20 cellular contexts compared by ENCODE assay signal in genomic region chr3:153577059-153577736, GRCh38.
"Had no signal": no experiment of that assay in that cellular context is flagged by ENCODE, and none has a peak within 500 bp of the region (broad histone marks: within the 10 kb centered on the region; RNA-seq: fewer than 3 reads in every experiment).

No MANE protein-coding gene starts in this region.

- H3K4me3 ChIP-seq: body of pancreas, gastroesophageal sphincter, sigmoid colon, smooth muscle cell, upper lobe of left lung had no signal

- ATAC-seq: body of pancreas; gastroesophageal sphincter; left ventricle myocardium superior; natural killer cell; stimulated activated naive B cell treated with anti-CD40 and anti-IgM and Interleukin-4, amounts not matched to agents 10 μg/mL and 1 μg/mL and 100 μg/mL, for 72 hours; T-helper 17 cell had no signal

- H3K4me2 ChIP-seq: smooth muscle cell had no signal

- H3K4me1 ChIP-seq: body of pancreas, gastroesophageal sphincter, sigmoid colon, upper lobe of left lung had no signal

- H3K9me3 Mint-ChIP-seq: activated B cell treated with CpG ODN at 0.5 μM for 24 hours; activated CD4-positive, alpha-beta memory T cell treated with anti-CD3 and anti-CD28 coated beads, Interleukin-2, amount 10 ng/mL, durations not matched to agents 7 days and 5 days; activated naive CD4-positive, alpha-beta T cell treated with anti-CD3 and anti-CD28 coated beads for 36 hours; natural killer cell; stimulated activated naive B cell treated with anti-CD40 and anti-IgM and Interleukin-4, amounts not matched to agents 10 μg/mL and 1 μg/mL and 100 μg/mL, for 72 hours had no signal

- H3K36me3 Mint-ChIP-seq: natural killer cell; stimulated activated naive B cell treated with anti-CD40 and anti-IgM and Interleukin-4, amounts not matched to agents 10 μg/mL and 1 μg/mL and 100 μg/mL, for 72 hours had no signal

- H3K27ac Mint-ChIP-seq: activated B cell treated with CpG ODN at 0.5 μM for 24 hours; activated CD4-positive, alpha-beta memory T cell treated with anti-CD3 and anti-CD28 coated beads, Interleukin-2, amount 10 ng/mL, durations not matched to agents 7 days and 5 days; activated naive CD4-positive, alpha-beta T cell treated with anti-CD3 and anti-CD28 coated beads for 36 hours; natural killer cell; stimulated activated naive B cell treated with anti-CD40 and anti-IgM and Interleukin-4, amounts not matched to agents 10 μg/mL and 1 μg/mL and 100 μg/mL, for 72 hours; T-helper 17 cell had no signal

- H3K27me3 ChIP-seq: body of pancreas, gastroesophageal sphincter, sigmoid colon, upper lobe of left lung had no signal

- DNase-seq: activated B cell treated with CpG ODN at 0.5 μM for 24 hours; activated CD4-positive, alpha-beta memory T cell treated with anti-CD3 and anti-CD28 coated beads, Interleukin-2, amount 10 ng/mL, durations not matched to agents 7 days and 5 days; activated CD4-positive, alpha-beta T cell treated with anti-CD3 and anti-CD28 coated beads for 48 hours; activated effector memory CD4-positive, alpha-beta T cell treated with Interleukin-2 at 50 U/mL for 16 hours; activated naive CD4-positive, alpha-beta T cell treated with anti-CD3 and anti-CD28 coated beads for 36 hours; body of pancreas; head of caudate nucleus; hypothalamus; left ventricle myocardium superior; midbrain; natural killer cell; retina; sigmoid colon; stimulated activated CD4-positive, alpha-beta T cell treated with anti-CD3 and anti-CD28 coated beads, Interleukin-15, amount 100 ng/mL, for 24 hours; stimulated activated naive B cell treated with anti-CD40 and anti-IgM and Interleukin-4, amounts not matched to agents 10 μg/mL and 1 μg/mL and 100 μg/mL, for 72 hours; T-helper 17 cell; upper lobe of left lung had no signal

- H3K4me1 Mint-ChIP-seq: activated B cell treated with CpG ODN at 0.5 μM for 24 hours; activated CD4-positive, alpha-beta memory T cell treated with anti-CD3 and anti-CD28 coated beads, Interleukin-2, amount 10 ng/mL, durations not matched to agents 7 days and 5 days; natural killer cell; stimulated activated naive B cell treated with anti-CD40 and anti-IgM and Interleukin-4, amounts not matched to agents 10 μg/mL and 1 μg/mL and 100 μg/mL, for 72 hours had no signal

- H3K9me3 ChIP-seq: body of pancreas, gastroesophageal sphincter, sigmoid colon, upper lobe of left lung had no signal

- H3K36me3 ChIP-seq: gastroesophageal sphincter, sigmoid colon, upper lobe of left lung had no signal

- H3K4me3 Mint-ChIP-seq: activated B cell treated with CpG ODN at 0.5 μM for 24 hours; activated CD4-positive, alpha-beta memory T cell treated with anti-CD3 and anti-CD28 coated beads, Interleukin-2, amount 10 ng/mL, durations not matched to agents 7 days and 5 days; activated naive CD4-positive, alpha-beta T cell treated with anti-CD3 and anti-CD28 coated beads for 36 hours; natural killer cell; stimulated activated naive B cell treated with anti-CD40 and anti-IgM and Interleukin-4, amounts not matched to agents 10 μg/mL and 1 μg/mL and 100 μg/mL, for 72 hours; T-helper 17 cell had no signal

- H3K27ac ChIP-seq: body of pancreas, epithelial cell of prostate, gastroesophageal sphincter, sigmoid colon, upper lobe of left lung had no signal
